Comparison of ENCODE assay signal across 10 cellular contexts in the genomic region with DNA sequence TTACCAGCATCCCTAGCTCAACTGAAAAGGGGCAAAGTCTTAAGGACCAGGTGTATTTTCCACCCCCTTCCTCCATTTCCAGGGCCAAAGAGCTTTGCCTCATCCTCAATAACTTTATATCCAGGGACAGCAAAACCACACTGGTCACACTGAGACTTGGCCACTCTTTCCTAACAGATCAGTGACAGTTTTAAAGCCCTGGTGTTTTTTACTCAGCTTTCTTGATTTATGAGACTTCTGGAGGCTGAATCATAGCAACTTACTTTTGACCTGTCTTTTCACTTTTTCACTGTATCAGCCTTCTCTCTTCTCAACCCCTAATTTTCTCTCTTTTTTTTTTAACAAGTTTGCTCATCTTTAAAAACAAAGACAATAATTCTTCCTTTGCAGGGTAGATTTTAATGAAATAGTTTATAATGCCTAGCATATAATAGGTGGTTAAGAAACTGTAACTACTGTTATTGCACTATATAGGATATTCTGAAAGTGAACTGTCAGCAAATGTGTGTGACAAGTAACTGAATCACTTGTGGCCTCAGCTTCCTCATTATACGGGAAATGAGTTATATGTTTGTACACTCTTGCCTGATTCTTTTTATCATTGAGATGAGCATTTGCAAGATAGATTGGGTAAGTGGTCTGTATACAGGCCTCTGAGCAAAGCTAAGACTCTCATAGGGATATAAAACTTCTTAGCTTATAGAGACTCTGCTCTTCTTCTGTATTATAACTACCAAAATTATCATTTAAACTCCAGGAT. TPM values are rescaled to one million over a fixed set of nuclear protein-coding genes. Genes with fewer than 3 reads are reported as not detected.
DNase-seq lines count a peak whose midpoint lies in the region; ATAC-seq and TF ChIP-seq lines count a peak whose summit lies in the region.
"Had no signal": no experiment of that assay in that cellular context is flagged by ENCODE, and none has a peak within 500 bp of the region (broad histone marks: within the 10 kb centered on the region; RNA-seq: fewer than 3 reads in every experiment).

No MANE protein-coding gene starts in this region.

- H3K4me3 ChIP-seq in body of pancreas (no peak overlapping the region), esophagus squamous epithelium (no peak overlapping the region)

- no peaks in the 10 kb centered on the region for H3K9me3 Mint-ChIP-seq in activated CD4-positive, alpha-beta T cell treated with anti-CD3 and anti-CD28 coated beads for 36 hours (ENCODE audit: low read depth)
- no peaks in the 10 kb centered on the region for H3K9me3 Mint-ChIP-seq in osteocyte (ENCODE audit: unreplicated experiment)
- H3K9me3 Mint-ChIP-seq: stimulated activated naive CD8-positive, alpha-beta T cell treated with anti-CD3 and anti-CD28 coated beads, Interleukin-15, Interleukin-2, amounts not matched to agents 100 ng/mL and 50 ng/mL, for 24 hours had no signal

- no peak overlapping the region for H3K4me3 Mint-ChIP-seq in activated CD4-positive, alpha-beta T cell treated with anti-CD3 and anti-CD28 coated beads for 36 hours
- H3K4me3 Mint-ChIP-seq in osteocyte (ENCODE audit: unreplicated experiment), result no peak overlapping the region
- H3K4me3 Mint-ChIP-seq: stimulated activated naive CD8-positive, alpha-beta T cell treated with anti-CD3 and anti-CD28 coated beads, Interleukin-15, Interleukin-2, amounts not matched to agents 100 ng/mL and 50 ng/mL, for 24 hours had no signal

- peaks cover 29% of the 10 kb centered on the region for H3K4me1 Mint-ChIP-seq in activated CD4-positive, alpha-beta T cell treated with anti-CD3 and anti-CD28 coated beads for 36 hours
- H3K4me1 Mint-ChIP-seq in osteocyte (ENCODE audit: unreplicated experiment), result peaks cover 17% of the 10 kb centered on the region

- H3K9me3 ChIP-seq in body of pancreas, result no peaks in the 10 kb centered on the region
- H3K9me3 ChIP-seq in esophagus squamous epithelium, result no peaks in the 10 kb centered on the region

- peak; percentile 90 for ATAC-seq in activated CD4-positive, alpha-beta T cell treated with anti-CD3 and anti-CD28 coated beads for 36 hours
- peak; percentile 65 for ATAC-seq in HG03066 (IDR thresholded peaks at IDR 0.05; ENCODE audit: low read depth, unreplicated experiment)
- ATAC-seq in body of pancreas, result no peak

- POLR2A ChIA-PET in activated CD4-positive, alpha-beta T cell treated with anti-CD3 and anti-CD28 coated beads for 36 hours (lab: Charles Lee), result interaction anchor here (0.6 to 0.7 kb wide), 2 partner anchors 264 to 567 kb away, joined by 3 read pairs; no protein-coding TSS in a partner anchor

- 0 to 55% methylated on average over 1 of the region's 1 CpG for WGBS in body of pancreas, 2 donors
- WGBS in esophagus squamous epithelium, 2 donors, result 4 to 10% methylated on average over 1 of the region's 1 CpG

- DNase-seq in activated CD4-positive, alpha-beta T cell treated with anti-CD3 and anti-CD28 coated beads for 36 hours, result no peak
- no peak for DNase-seq in activated CD4-positive, alpha-beta T cell treated with anti-CD3 and anti-CD28 coated beads for 4 hours
- DNase-seq in SKM-1 treated with dmso at 0.1 percent for 144 hours (lab: John Stamatoyannopoulos, UW; ENCODE audit: unreplicated experiment) (peak; percentile 85), osteocyte (ENCODE audit: extremely low spot score, unreplicated experiment) (no peak), NCI-H2029 (lab: John Stamatoyannopoulos, UW) (no peak), body of pancreas (no peak), esophagus squamous epithelium (lab: John Stamatoyannopoulos, UW) (no peak)
- DNase-seq: hippocampal formation had no signal

- H3K36me3 Mint-ChIP-seq in activated CD4-positive, alpha-beta T cell treated with anti-CD3 and anti-CD28 coated beads for 36 hours (ENCODE audit: low read depth), result no peaks in the 10 kb centered on the region
- H3K36me3 Mint-ChIP-seq in osteocyte (ENCODE audit: unreplicated experiment), result peaks cover 20% of the 10 kb centered on the region

- intact Hi-C loops in activated CD4-positive, alpha-beta T cell treated with anti-CD3 and anti-CD28 coated beads for 36 hours (cut with DNase I, micrococcal nuclease), result no loop called here
- intact Hi-C loops in body of pancreas (cut with DNase I) (no loop called here), esophagus squamous epithelium (cut with DNase I) (no loop called here)

- CTCF ChIA-PET in activated CD4-positive, alpha-beta T cell treated with anti-CD3 and anti-CD28 coated beads for 36 hours (lab: Charles Lee), result interaction anchor here (0.7 to 2.1 kb wide), 6 partner anchors 10 to 501 kb away, joined by 3 to 7 read pairs (median 4); a partner anchor contains a TSS

- H3K27ac Mint-ChIP-seq in activated CD4-positive, alpha-beta T cell treated with anti-CD3 and anti-CD28 coated beads for 36 hours, result peak overlapping the region; percentile 73
- peak overlapping the region; percentile 41 for H3K27ac Mint-ChIP-seq in osteocyte (ENCODE audit: unreplicated experiment)
- H3K27ac Mint-ChIP-seq: stimulated activated naive CD8-positive, alpha-beta T cell treated with anti-CD3 and anti-CD28 coated beads, Interleukin-15, Interleukin-2, amounts not matched to agents 100 ng/mL and 50 ng/mL, for 24 hours had no signal

- TF ChIP-seq CTCF in osteocyte (IDR thresholded peaks at IDR 0.05), result no peak
- TF ChIP-seq CTCF in body of pancreas (IDR thresholded peaks at IDR 0.05), result no peak
- TF ChIP-seq CTCF in esophagus squamous epithelium (IDR thresholded peaks at IDR 0.05), result no peak

- H3K4me1 ChIP-seq in body of pancreas (no peaks in the 10 kb centered on the region), esophagus squamous epithelium (no peaks in the 10 kb centered on the region)

- TF ChIP-seq POLR2A in body of pancreas (IDR thresholded peaks at IDR 0.05) (no peak), esophagus squamous epithelium (IDR thresholded peaks at IDR 0.05) (no peak)

- H3K27me3 Mint-ChIP-seq in activated CD4-positive, alpha-beta T cell treated with anti-CD3 and anti-CD28 coated beads for 36 hours, result peaks cover 1% of the 10 kb centered on the region
- H3K27me3 Mint-ChIP-seq in osteocyte (ENCODE audit: unreplicated experiment), result no peaks in the 10 kb centered on the region
- H3K27me3 Mint-ChIP-seq: stimulated activated naive CD8-positive, alpha-beta T cell treated with anti-CD3 and anti-CD28 coated beads, Interleukin-15, Interleukin-2, amounts not matched to agents 100 ng/mL and 50 ng/mL, for 24 hours had no signal

- H3K36me3 ChIP-seq in body of pancreas (replicated peaks in 1 of 2; ENCODE audit: insufficient read depth in 1 of 2, low read depth in 2 of 2) (no peaks in the 10 kb centered on the region), esophagus squamous epithelium (no peaks in the 10 kb centered on the region)

- no peak overlapping the region for H3K27ac ChIP-seq in body of pancreas
- H3K27ac ChIP-seq in esophagus squamous epithelium, result no peak overlapping the region

- H3K27me3 ChIP-seq in body of pancreas (no peaks in the 10 kb centered on the region), esophagus squamous epithelium (no peaks in the 10 kb centered on the region)

RNA-seq across cellular contexts. Expression of a gene that starts 19.7 kb away (rescaled TPM):
- not detected for total RNA-seq in activated CD4-positive, alpha-beta T cell treated with anti-CD3 and anti-CD28 coated beads for 36 hours
- 0.18 and 0.35 TPM in 2 replicates for total RNA-seq in osteocyte
- not detected for total RNA-seq in body of pancreas
- 1 to 10 TPM in 1 of 4 donors, under 1 TPM in 1, not detected in 2; 0.22 to 3.1 TPM for total RNA-seq in esophagus squamous epithelium
